ENCODE assay signal across 8 cellular contexts in the genomic region with DNA sequence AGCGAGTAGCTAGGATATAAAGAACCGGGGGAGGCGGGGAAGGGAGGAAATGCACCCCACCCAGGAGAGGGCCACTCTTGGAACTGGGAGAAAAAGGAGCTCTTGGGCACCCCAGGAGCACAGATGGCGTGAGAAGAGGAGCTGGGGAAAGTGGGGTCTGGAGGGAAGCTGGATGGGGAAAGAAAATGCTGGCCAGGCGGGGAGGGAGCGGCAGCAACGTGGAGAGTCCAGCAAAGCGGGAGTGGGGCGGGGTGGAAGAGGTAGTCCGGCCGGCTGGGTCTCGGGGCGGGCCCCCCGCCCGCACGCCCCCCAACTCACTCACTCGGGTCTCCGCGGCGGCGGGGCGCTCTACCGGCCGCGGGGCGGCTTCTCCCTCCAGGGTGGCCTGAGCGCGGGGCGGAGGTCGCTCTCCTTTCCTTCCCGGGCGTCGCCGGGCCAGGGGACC. TPM values are rescaled to one million over a fixed set of nuclear protein-coding genes. Genes with fewer than 3 reads are reported as not detected.
DNase-seq lines count a peak whose midpoint lies in the region; ATAC-seq and TF ChIP-seq lines count a peak whose summit lies in the region.

No MANE protein-coding gene starts in this region.

- intact Hi-C loops in activated naive CD4-positive, alpha-beta T cell treated with anti-CD3 and anti-CD28 coated beads for 36 hours (cut with micrococcal nuclease) = loop anchor here (1.0 to 10.0 kb wide), 8 partner anchors 96 to 646 kb away; partner anchors contain the start of genes CENPM, NDUFA6, POLR3H and RANGAP1
- intact Hi-C loops in posterior vena cava (cut with DNase I) = no loop called here

- DNase-seq in activated naive CD4-positive, alpha-beta T cell treated with anti-CD3 and anti-CD28 coated beads for 36 hours = peak; percentile 20
- no peak for DNase-seq in activated naive CD4-positive, alpha-beta T cell treated with Interleukin-2 at 50 U/mL for 16 hours
- DNase-seq in activated CD4-positive, alpha-beta T cell treated with anti-CD3 and anti-CD28 coated beads, Interleukin-2, amount 50 U/mL, for 48 hours = peak; percentile 24 to 29
- DNase-seq in glutamatergic neuron (no peak), posterior vena cava (ENCODE audit: low spot score) (peak; percentile 82), ecto neural progenitor cell (ENCODE audit: low spot score) (no peak)

- peak overlapping the region; percentile 97 for H3K27ac Mint-ChIP-seq in activated naive CD4-positive, alpha-beta T cell treated with anti-CD3 and anti-CD28 coated beads for 36 hours
- peak overlapping the region; percentile 92 for H3K27ac Mint-ChIP-seq in glutamatergic neuron (ENCODE audit: unreplicated experiment)

- peak overlapping the region; percentile 87 for H3K4me3 Mint-ChIP-seq in activated naive CD4-positive, alpha-beta T cell treated with anti-CD3 and anti-CD28 coated beads for 36 hours
- peak overlapping the region; percentile 92 for H3K4me3 Mint-ChIP-seq in glutamatergic neuron (ENCODE audit: unreplicated experiment)

- ATAC-seq in GM19351 (IDR thresholded peaks at IDR 0.05; ENCODE audit: unreplicated experiment) (no peak), GM18868 (IDR thresholded peaks at IDR 0.05; ENCODE audit: unreplicated experiment) (no peak)

- no peaks in the 10 kb centered on the region for H3K27me3 Mint-ChIP-seq in activated naive CD4-positive, alpha-beta T cell treated with anti-CD3 and anti-CD28 coated beads for 36 hours (ENCODE audit: low read depth)
- peaks cover 6% of the 10 kb centered on the region for H3K27me3 Mint-ChIP-seq in glutamatergic neuron (ENCODE audit: unreplicated experiment)

- CTCF ChIA-PET in activated naive CD4-positive, alpha-beta T cell treated with anti-CD3 and anti-CD28 coated beads for 36 hours (lab: Charles Lee) = interaction anchor here (0.9 to 1.9 kb wide), 5 partner anchors 10 to 60 kb away, joined by 3 to 5 read pairs (median 3); partner anchors contain the start of genes ACO2 and PHF5A

- peaks cover 1% of the 10 kb centered on the region for H3K36me3 Mint-ChIP-seq in activated naive CD4-positive, alpha-beta T cell treated with anti-CD3 and anti-CD28 coated beads for 36 hours (ENCODE audit: low read depth)
- H3K36me3 Mint-ChIP-seq in glutamatergic neuron (ENCODE audit: unreplicated experiment) = no peaks in the 10 kb centered on the region

- H3K4me1 Mint-ChIP-seq in activated naive CD4-positive, alpha-beta T cell treated with anti-CD3 and anti-CD28 coated beads for 36 hours (ENCODE audit: low read depth) = peaks cover 18% of the 10 kb centered on the region
- H3K4me1 Mint-ChIP-seq in glutamatergic neuron (ENCODE audit: low read depth, unreplicated experiment) = peaks cover 14% of the 10 kb centered on the region

- no peaks in the 10 kb centered on the region for H3K9me3 Mint-ChIP-seq in activated naive CD4-positive, alpha-beta T cell treated with anti-CD3 and anti-CD28 coated beads for 36 hours
- peaks cover 15% of the 10 kb centered on the region for H3K9me3 Mint-ChIP-seq in glutamatergic neuron (ENCODE audit: unreplicated experiment)

- TF ChIP-seq CTCF in glutamatergic neuron (IDR thresholded peaks at IDR 0.05; ENCODE audit: partially characterized antibody, unreplicated experiment) = no peak

RNA-seq across cellular contexts. Expression of gene TOB2, which starts 0.5 kb away (rescaled TPM):
- total RNA-seq in activated naive CD4-positive, alpha-beta T cell treated with anti-CD3 and anti-CD28 coated beads for 36 hours = 10 to 100 TPM; 16.4 to 16.8 TPM
- total RNA-seq in glutamatergic neuron (ENCODE audit: unreplicated experiment) (43.3 TPM), posterior vena cava (10 to 100 TPM; 36.8 to 37.0 TPM)

RNA-seq across cellular contexts. Expression of gene PHF5A, which starts 22.4 kb away (rescaled TPM):
- 10 to 100 TPM; 67.5 to 69.0 TPM for total RNA-seq in activated naive CD4-positive, alpha-beta T cell treated with anti-CD3 and anti-CD28 coated beads for 36 hours
- 36.1 TPM for total RNA-seq in glutamatergic neuron (ENCODE audit: unreplicated experiment)
- total RNA-seq in posterior vena cava = 10 to 100 TPM; 27.5 to 33.5 TPM

RNA-seq across cellular contexts. Expression of gene ACO2, which starts 22.8 kb away (rescaled TPM):
- total RNA-seq in activated naive CD4-positive, alpha-beta T cell treated with anti-CD3 and anti-CD28 coated beads for 36 hours = 100 to 1,000 TPM; 113 to 118 TPM
- total RNA-seq in glutamatergic neuron (ENCODE audit: unreplicated experiment) (114 TPM), posterior vena cava (10 to 100 TPM; 61.4 to 63.8 TPM)

Comparison
In these comparisons a context has a peak if more than half of its experiments do, and no peak if none do; other contexts are left out.
1. DNase-seq: peak in activated naive CD4-positive, alpha-beta T cell treated with anti-CD3 and anti-CD28 coated beads for 36 hours (single experiment), activated CD4-positive, alpha-beta T cell treated with anti-CD3 and anti-CD28 coated beads, Interleukin-2, amount 50 U/mL, for 48 hours (2 of 2) and posterior vena cava (single experiment); none in activated naive CD4-positive, alpha-beta T cell treated with Interleukin-2 at 50 U/mL for 16 hours (single experiment), glutamatergic neuron (single experiment) and ecto neural progenitor cell (single experiment).